8 cellular contexts compared by ENCODE assay signal in the genomic region with DNA sequence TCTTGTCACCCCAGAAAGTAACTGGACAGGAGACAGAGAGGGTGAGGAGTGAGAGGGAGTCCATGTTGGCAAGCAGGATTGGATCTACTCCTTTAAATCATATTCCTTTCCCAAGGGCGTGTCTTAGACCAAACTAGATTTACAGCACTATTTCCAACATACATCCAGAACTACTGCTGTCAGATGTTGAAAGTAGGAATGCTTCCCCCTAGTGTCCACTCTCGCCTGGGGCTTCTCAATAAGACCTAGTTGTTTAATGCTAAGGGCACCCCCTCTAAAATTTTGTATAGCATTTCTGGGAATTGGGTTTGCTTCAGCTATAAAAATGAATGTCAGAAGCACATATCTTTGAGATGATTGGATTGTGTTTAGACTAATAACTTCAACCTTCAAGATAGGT. TPM values are rescaled to one million over a fixed set of nuclear protein-coding genes. Genes with fewer than 3 reads are reported as not detected.
DNase-seq lines count a peak whose midpoint lies in the region; ATAC-seq, FAIRE-seq and TF ChIP-seq lines count a peak whose summit lies in the region.

No MANE protein-coding gene starts in this region.

- no peak overlapping the region for H3K9ac ChIP-seq in liver (ENCODE audit: low read depth in 1 of 2, low read length in 2 of 2)

- no peaks in the 10 kb centered on the region for H3K9me3 ChIP-seq in DOHH2 (ENCODE audit: control insufficient read depth, insufficient read depth, low read length)
- H3K9me3 ChIP-seq in liver (ENCODE audit: control insufficient read depth in 4 of 4, low read length in 3 of 4): no peaks in the 10 kb centered on the region

- H3F3A ChIP-seq in DOHH2 (ENCODE audit: control insufficient read depth, insufficient read depth): peaks cover 4% of the 10 kb centered on the region

- H3K4me3 ChIP-seq in DOHH2 (ENCODE audit: low read length): no peak overlapping the region
- no peak overlapping the region for H3K4me3 ChIP-seq in brain microvascular endothelial cell (ENCODE audit: low read depth, low read length)
- H3K4me3 ChIP-seq in liver (ENCODE audit: low read depth in 1 of 3, low read length in 3 of 3): no peak overlapping the region

- no peak overlapping the region for H3K4me2 ChIP-seq in DOHH2 (ENCODE audit: low read length)

- in situ Hi-C loops in brain microvascular endothelial cell (cut with HindIII; ENCODE audit: low pct_ligation_motif_present, low sequenced_read_pairs): no loop called here

- H3K27me3 ChIP-seq in DOHH2 (ENCODE audit: control insufficient read depth, low read length) (no peaks in the 10 kb centered on the region), brain microvascular endothelial cell (replicated peaks) (no peaks in the 10 kb centered on the region), liver (ENCODE audit: control insufficient read depth in 4 of 4, insufficient read depth in 4 of 4, low read length in 3 of 4) (no peaks in the 10 kb centered on the region)

- TF ChIP-seq CTCF in DOHH2 (IDR thresholded peaks at IDR 0.05; ENCODE audit: low read depth, low read length, poor library complexity, severe bottlenecking) (peak; percentile 55), brain microvascular endothelial cell (IDR thresholded peaks at IDR 0.05; ENCODE audit: low read depth, low read length, missing control alignments) (peak; percentile 75), liver (IDR thresholded peaks at IDR 0.05; ENCODE audit: low read depth, low read length, missing input control) (peak; percentile 39)

- peaks cover 22% of the 10 kb centered on the region for H3K4me1 ChIP-seq in DOHH2 (ENCODE audit: control insufficient read depth, low read length)
- H3K4me1 ChIP-seq in liver (ENCODE audit: control insufficient read depth in 4 of 4, insufficient read depth in 4 of 4, low read length in 3 of 4): no peaks in the 10 kb centered on the region

- no peaks in the 10 kb centered on the region for H3K9me2 ChIP-seq in DOHH2 (replicated peaks; ENCODE audit: control insufficient read depth, low read length)

- ATAC-seq in HG02623 (IDR thresholded peaks at IDR 0.05; ENCODE audit: unreplicated experiment): no peak
- no peak for ATAC-seq in HG02973 (IDR thresholded peaks at IDR 0.05; ENCODE audit: unreplicated experiment)

- H4K20me1 ChIP-seq in DOHH2 (ENCODE audit: control insufficient read depth, insufficient read depth, low read depth, low read length): no peaks in the 10 kb centered on the region

- peaks cover 20% of the 10 kb centered on the region for H3K79me2 ChIP-seq in DOHH2 (ENCODE audit: control insufficient read depth, low read length)

- DNase-seq in NCI-H526 treated with DMSO at 0.1 percent for 48 hours (lab: John Stamatoyannopoulos, UW): peak; percentile 43
- peak; percentile 39 for DNase-seq in brain microvascular endothelial cell
- DNase-seq in cerebellar nuclear complex (lab: John Stamatoyannopoulos, UW): no peak

- H3K27ac ChIP-seq in DOHH2 (ENCODE audit: low read depth, low read length) (no peak overlapping the region), brain microvascular endothelial cell (no peak overlapping the region), liver (ENCODE audit: low read depth in 1 of 2, low read length in 2 of 2) (no peak overlapping the region)

- FAIRE-seq in A204.1 (lab: Jason Lieb, UNC): peak; percentile 41

- H3K36me3 ChIP-seq in DOHH2 (ENCODE audit: control insufficient read depth, low read length) (peaks cover 87% of the 10 kb centered on the region), brain microvascular endothelial cell (replicated peaks) (peaks cover 2% of the 10 kb centered on the region), liver (ENCODE audit: control insufficient read depth in 4 of 4, insufficient read depth in 3 of 4, low read depth in 1 of 4, low read length in 3 of 4) (peaks cover 1 to 15% (median 4%) of the 10 kb centered on the region in 4 donors)

- TF ChIP-seq RAD21 in liver (IDR thresholded peaks at IDR 0.05): peak; percentile 60 to 67

- 49% methylated on average over 2 of the region's 2 CpGs for WGBS in liver

TF ChIP-seq in liver, 16 proteins besides CTCF, POLR2A, EP300 and RAD21:
- TF ChIP-seq ATF3 (IDR thresholded peaks at IDR 0.05) (no peak), FOXA2 (IDR thresholded peaks at IDR 0.05) (no peak), SP1 (IDR thresholded peaks at IDR 0.05) (no peak), RXRA (IDR thresholded peaks at IDR 0.05) (no peak), GABPA (IDR thresholded peaks at IDR 0.05 in 1 of 2, conservative IDR thresholded peaks at IDR 0.05 in 1 of 2) (no peak), EGR1 (IDR thresholded peaks at IDR 0.05; ENCODE audit: low read depth in 2 of 2) (no peak), NR2F2 (IDR thresholded peaks at IDR 0.05) (no peak), HNF4A (conservative IDR thresholded peaks at IDR 0.05) (no peak), FOXA1 (IDR thresholded peaks at IDR 0.05) (no peak), MAX (IDR thresholded peaks at IDR 0.05) (no peak), ZBTB33 (IDR thresholded peaks at IDR 0.05) (no peak), HNF4G (IDR thresholded peaks at IDR 0.05) (no peak)
- TF ChIP-seq, protein P1, sequence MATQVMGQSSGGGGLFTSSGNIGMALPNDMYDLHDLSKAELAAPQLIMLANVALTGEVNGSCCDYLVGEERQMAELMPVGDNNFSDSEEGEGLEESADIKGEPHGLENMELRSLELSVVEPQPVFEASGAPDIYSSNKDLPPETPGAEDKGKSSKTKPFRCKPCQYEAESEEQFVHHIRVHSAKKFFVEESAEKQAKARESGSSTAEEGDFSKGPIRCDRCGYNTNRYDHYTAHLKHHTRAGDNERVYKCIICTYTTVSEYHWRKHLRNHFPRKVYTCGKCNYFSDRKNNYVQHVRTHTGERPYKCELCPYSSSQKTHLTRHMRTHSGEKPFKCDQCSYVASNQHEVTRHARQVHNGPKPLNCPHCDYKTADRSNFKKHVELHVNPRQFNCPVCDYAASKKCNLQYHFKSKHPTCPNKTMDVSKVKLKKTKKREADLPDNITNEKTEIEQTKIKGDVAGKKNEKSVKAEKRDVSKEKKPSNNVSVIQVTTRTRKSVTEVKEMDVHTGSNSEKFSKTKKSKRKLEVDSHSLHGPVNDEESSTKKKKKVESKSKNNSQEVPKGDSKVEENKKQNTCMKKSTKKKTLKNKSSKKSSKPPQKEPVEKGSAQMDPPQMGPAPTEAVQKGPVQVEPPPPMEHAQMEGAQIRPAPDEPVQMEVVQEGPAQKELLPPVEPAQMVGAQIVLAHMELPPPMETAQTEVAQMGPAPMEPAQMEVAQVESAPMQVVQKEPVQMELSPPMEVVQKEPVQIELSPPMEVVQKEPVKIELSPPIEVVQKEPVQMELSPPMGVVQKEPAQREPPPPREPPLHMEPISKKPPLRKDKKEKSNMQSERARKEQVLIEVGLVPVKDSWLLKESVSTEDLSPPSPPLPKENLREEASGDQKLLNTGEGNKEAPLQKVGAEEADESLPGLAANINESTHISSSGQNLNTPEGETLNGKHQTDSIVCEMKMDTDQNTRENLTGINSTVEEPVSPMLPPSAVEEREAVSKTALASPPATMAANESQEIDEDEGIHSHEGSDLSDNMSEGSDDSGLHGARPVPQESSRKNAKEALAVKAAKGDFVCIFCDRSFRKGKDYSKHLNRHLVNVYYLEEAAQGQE (IDR thresholded peaks at IDR 0.05): no peak
TF ChIP-seq in liver: peak in this region for 0.

RNA-seq across cellular contexts. Expression of gene OFD1, which starts 13.3 kb away (rescaled TPM):
- 10 to 100 TPM in 1 of 2 donors, 1 to 10 TPM in 1; 9.0 to 10.1 TPM for total RNA-seq in liver
- polyA plus RNA-seq in liver: 10 to 100 TPM in 1 of 2 donors, 1 to 10 TPM in 1; 2.9 to 15.7 TPM

RNA-seq across cellular contexts. Expression of gene TRAPPC2, which starts 13.4 kb away (rescaled TPM):
- 10 to 100 TPM in 1 of 2 donors, 1 to 10 TPM in 1; 9.1 to 12.3 TPM for total RNA-seq in liver
- polyA plus RNA-seq in liver: 1 to 10 TPM; 3.1 to 8.4 TPM

RNA-seq across cellular contexts. Expression of gene RAB9A, which starts 58.9 kb away (rescaled TPM):
- total RNA-seq in liver: 10 to 100 TPM in 1 of 2 donors, 1 to 10 TPM in 1; 9.0 to 12.2 TPM
- 10 to 100 TPM; 11.8 to 22.9 TPM for polyA plus RNA-seq in liver

Comparison
In these comparisons a context has a peak if more than half of its experiments do, and no peak if none do; other contexts are left out.
1. DNase-seq: peak in NCI-H526 treated with DMSO at 0.1 percent for 48 hours (single experiment) and brain microvascular endothelial cell (single experiment); none in cerebellar nuclear complex (0 of 2).
2. Peak in every context shown above with its lines, with median percentiles within 50 percentile points of each other: CTCF ChIP-seq.